8 cellular contexts compared by ENCODE assay signal in genomic region chr2:144374163-144374661, GRCh38.
DNase-seq lines count a peak whose midpoint lies in the region; ATAC-seq, FAIRE-seq and TF ChIP-seq lines count a peak whose summit lies in the region.

No MANE protein-coding gene starts in this region.

- TF ChIP-seq CTCF in glutamatergic neuron (IDR thresholded peaks at IDR 0.05; ENCODE audit: partially characterized antibody, unreplicated experiment), result no peak

- H3K9me3 Mint-ChIP-seq in activated T-helper 1 cell treated with anti-CD3 and anti-CD28 coated beads, Interleukin-12 subunit alpha, Interleukin-12 subunit beta, Interleukin-2, Interleukin-4 antibody, amounts not matched to agents 30 ng/mL and 10 ng/mL and 1 ng/mL, durations not matched to agents 14 hours and 24 hours and 36 hours, result peaks cover 5% of the 10 kb centered on the region
- H3K9me3 Mint-ChIP-seq in glutamatergic neuron (ENCODE audit: unreplicated experiment), result peaks cover 5% of the 10 kb centered on the region

- in situ Hi-C loops in KBM-7 (cut with MboI; ENCODE audit: low pct_unique_long_range_greater_than_20kb, low sequenced_read_pairs), result no loop called here

- ATAC-seq in GM21723 (IDR thresholded peaks at IDR 0.05; ENCODE audit: unreplicated experiment) (peak; percentile 60), esophagus mucosa (peak; percentile 68)

- peak; percentile 46 for FAIRE-seq in GM18507 (lab: Jason Lieb, UNC)

- no peaks in the 10 kb centered on the region for H3K27me3 Mint-ChIP-seq in activated T-helper 1 cell treated with anti-CD3 and anti-CD28 coated beads, Interleukin-12 subunit alpha, Interleukin-12 subunit beta, Interleukin-2, Interleukin-4 antibody, amounts not matched to agents 30 ng/mL and 10 ng/mL and 1 ng/mL, durations not matched to agents 14 hours and 24 hours and 36 hours (ENCODE audit: insufficient read depth)
- H3K27me3 Mint-ChIP-seq in glutamatergic neuron (ENCODE audit: unreplicated experiment), result no peaks in the 10 kb centered on the region

- H3K4me1 Mint-ChIP-seq in activated T-helper 1 cell treated with anti-CD3 and anti-CD28 coated beads, Interleukin-12 subunit alpha, Interleukin-12 subunit beta, Interleukin-2, Interleukin-4 antibody, amounts not matched to agents 30 ng/mL and 10 ng/mL and 1 ng/mL, durations not matched to agents 14 hours and 24 hours and 36 hours (ENCODE audit: low read depth), result peaks cover 38% of the 10 kb centered on the region
- H3K4me1 Mint-ChIP-seq in glutamatergic neuron (ENCODE audit: low read depth, unreplicated experiment), result peaks cover 20% of the 10 kb centered on the region

- no peak overlapping the region for H3K4me3 Mint-ChIP-seq in activated T-helper 1 cell treated with anti-CD3 and anti-CD28 coated beads, Interleukin-12 subunit alpha, Interleukin-12 subunit beta, Interleukin-2, Interleukin-4 antibody, amounts not matched to agents 30 ng/mL and 10 ng/mL and 1 ng/mL, durations not matched to agents 14 hours and 24 hours and 36 hours
- H3K4me3 Mint-ChIP-seq in glutamatergic neuron (ENCODE audit: unreplicated experiment), result no peak overlapping the region

- intact Hi-C loops in activated T-helper 1 cell treated with anti-CD3 and anti-CD28 coated beads, Interleukin-12 subunit alpha, Interleukin-12 subunit beta, Interleukin-2, Interleukin-4 antibody, amounts not matched to agents 30 ng/mL and 10 ng/mL and 1 ng/mL, durations not matched to agents 14 hours and 24 hours and 36 hours (cut with micrococcal nuclease), result no loop called here

- H3K36me3 Mint-ChIP-seq in activated T-helper 1 cell treated with anti-CD3 and anti-CD28 coated beads, Interleukin-12 subunit alpha, Interleukin-12 subunit beta, Interleukin-2, Interleukin-4 antibody, amounts not matched to agents 30 ng/mL and 10 ng/mL and 1 ng/mL, durations not matched to agents 14 hours and 24 hours and 36 hours (ENCODE audit: low read depth), result no peaks in the 10 kb centered on the region
- H3K36me3 Mint-ChIP-seq in glutamatergic neuron (ENCODE audit: unreplicated experiment), result no peaks in the 10 kb centered on the region

- DNase-seq in GM18507 (ENCODE audit: extremely low spot score, insufficient read length, low read depth) (no peak), KBM-7 (peak; percentile 51), epidermal melanocyte (ENCODE audit: insufficient read length, low spot score) (no peak), NCI-H2081 treated with DMSO at 0.1 percent for 48 hours (lab: John Stamatoyannopoulos, UW) (no peak), glutamatergic neuron (no peak)
- DNase-seq in activated T-helper 1 cell treated with anti-CD3 and anti-CD28 coated beads, Interleukin-12 subunit alpha, Interleukin-12 subunit beta, Interleukin-2, Interleukin-4 antibody, amounts not matched to agents 30 ng/mL and 10 ng/mL and 1 ng/mL, durations not matched to agents 14 hours and 24 hours and 36 hours (ENCODE audit: low spot score), result no peak

- no peak overlapping the region for H3K27ac Mint-ChIP-seq in activated T-helper 1 cell treated with anti-CD3 and anti-CD28 coated beads, Interleukin-12 subunit alpha, Interleukin-12 subunit beta, Interleukin-2, Interleukin-4 antibody, amounts not matched to agents 30 ng/mL and 10 ng/mL and 1 ng/mL, durations not matched to agents 14 hours and 24 hours and 36 hours
- H3K27ac Mint-ChIP-seq in glutamatergic neuron (ENCODE audit: unreplicated experiment), result no peak overlapping the region
